Comparison of ENCODE assay signal across 20 cellular contexts in the genomic region with DNA sequence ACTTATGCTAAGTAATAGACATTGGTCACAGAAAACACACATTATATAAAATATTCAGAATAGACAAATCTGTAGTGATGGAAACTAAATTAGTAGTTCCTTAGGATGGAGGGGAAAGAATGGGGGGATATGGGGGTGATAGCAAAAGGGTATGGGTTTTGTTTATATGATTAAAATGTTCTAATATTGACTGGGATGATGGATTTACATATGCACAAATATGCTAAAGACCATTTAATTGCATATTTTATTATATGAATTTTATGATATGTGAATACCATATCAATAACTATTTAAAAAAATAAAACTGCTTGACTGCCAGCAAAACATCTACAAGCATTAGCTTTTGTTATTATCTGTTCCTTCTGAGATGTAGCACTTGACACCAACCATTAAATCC.
DNase-seq lines count a peak whose midpoint lies in the region; ATAC-seq, FAIRE-seq and TF ChIP-seq lines count a peak whose summit lies in the region.
"Had no signal": no experiment of that assay in that cellular context is flagged by ENCODE, and none has a peak within 500 bp of the region (broad histone marks: within the 10 kb centered on the region; RNA-seq: fewer than 3 reads in every experiment).

No MANE protein-coding gene starts in this region.

- H3K4me1 ChIP-seq in HepG2 (ENCODE audit: insufficient read depth, low read length) (no peaks in the 10 kb centered on the region), right lobe of liver (no peaks in the 10 kb centered on the region), H1 (replicated peaks in 1 of 4; ENCODE audit: control insufficient read depth in 3 of 4, insufficient read depth in 4 of 4, low read length in 3 of 4) (no peaks in the 10 kb centered on the region)
- H3K4me1 ChIP-seq: A549; BLaER1 treated with 17β-estradiol and CSF1 and Interleukin-3, amounts not matched to agents 10 nM and 100 nM; Caco-2 had no signal

- H3K9ac ChIP-seq in HepG2 (ENCODE audit: insufficient read depth, low read depth, low read length) (no peak overlapping the region), H1 (replicated peaks in 1 of 4; ENCODE audit: extremely low read depth in 1 of 4, low read depth in 3 of 4, low read length in 3 of 4) (no peak overlapping the region)
- H3K9ac ChIP-seq: BLaER1 treated with 17β-estradiol and CSF1 and Interleukin-3, amounts not matched to agents 10 nM and 100 nM had no signal

- no peak overlapping the region for H3K4me3 ChIP-seq in HepG2 (replicated peaks in 1 of 3; ENCODE audit: insufficient read depth in 1 of 3, low read depth in 2 of 3, low read length in 3 of 3)
- no peak overlapping the region for H3K4me3 ChIP-seq in right lobe of liver
- no peak overlapping the region for H3K4me3 ChIP-seq in H1 (ENCODE audit: extremely low read depth in 1 of 4, insufficient read depth in 2 of 4, low read depth in 3 of 4, low read length in 4 of 4)
- H3K4me3 ChIP-seq: A549; BLaER1 treated with 17β-estradiol and CSF1 and Interleukin-3, amounts not matched to agents 10 nM and 100 nM had no signal

- no peaks in the 10 kb centered on the region for H3K23me2 ChIP-seq in H1 (ENCODE audit: low read depth, low read length)

- no peak overlapping the region for H2BK15ac ChIP-seq in H1 (ENCODE audit: low read length)

- H3K4me2 ChIP-seq in HepG2 (ENCODE audit: low read depth, low read length) = no peak overlapping the region
- no peak overlapping the region for H3K4me2 ChIP-seq in H1 (ENCODE audit: insufficient read depth in 1 of 2, low read depth in 2 of 2, low read length in 2 of 2)
- H3K4me2 ChIP-seq: A549; BLaER1 treated with 17β-estradiol and CSF1 and Interleukin-3, amounts not matched to agents 10 nM and 100 nM had no signal

- H3K56ac ChIP-seq in H1 (replicated peaks; ENCODE audit: insufficient read length, low read depth, low read length) = peak overlapping the region; percentile 28

- H3K27ac ChIP-seq in HepG2 (ENCODE audit: extremely low read length, insufficient read depth, low read length) (no peak overlapping the region), right lobe of liver (no peak overlapping the region), H1 (ENCODE audit: low read depth, low read length) (no peak overlapping the region)
- H3K27ac ChIP-seq: 22Rv1; A549; BLaER1 treated with 17β-estradiol and CSF1 and Interleukin-3, amounts not matched to agents 10 nM and 100 nM; C4-2B had no signal

- no peak overlapping the region for H4K5ac ChIP-seq in H1 (ENCODE audit: insufficient read length, low read depth, low read length)

- H3K27me3 ChIP-seq in HepG2 (ENCODE audit: control insufficient read depth in 1 of 2, insufficient read depth in 2 of 2, low read length in 2 of 2) (no peaks in the 10 kb centered on the region), right lobe of liver (no peaks in the 10 kb centered on the region), H1 (replicated peaks in 1 of 4; ENCODE audit: control insufficient read depth in 3 of 4, extremely low read depth in 1 of 4, insufficient read depth in 3 of 4, low read length in 3 of 4) (no peaks in the 10 kb centered on the region)
- H3K27me3 ChIP-seq: BLaER1 treated with 17β-estradiol and CSF1 and Interleukin-3, amounts not matched to agents 10 nM and 100 nM had no signal

- in situ Hi-C loops in HepG2 (cut with HindIII; ENCODE audit: extremely low pct_ligation_motif_present, low pct_unique_long_range_greater_than_20kb) = no loop called here

- CTCF ChIA-PET in HepG2 (lab: Yijun Ruan, JAX; ENCODE audit: low intra/inter-chr PET ratio, low total read pairs) (no interaction called here), H1 (lab: Charles Lee; ENCODE audit: partially characterized antibody) (no interaction called here)

- H4K20me1 ChIP-seq in HepG2 (ENCODE audit: insufficient read depth, low read length) (no peaks in the 10 kb centered on the region), H1 (replicated peaks in 1 of 2; ENCODE audit: control insufficient read depth in 1 of 2, insufficient read depth in 2 of 2, low read length in 2 of 2) (no peaks in the 10 kb centered on the region)
- H4K20me1 ChIP-seq: BLaER1 treated with 17β-estradiol and CSF1 and Interleukin-3, amounts not matched to agents 10 nM and 100 nM had no signal

- H3K79me2 ChIP-seq in HepG2 (ENCODE audit: insufficient read depth, low read length) = no peaks in the 10 kb centered on the region
- H3K79me2 ChIP-seq in H1 (ENCODE audit: control insufficient read depth in 1 of 2, insufficient read depth in 2 of 2, low read length in 2 of 2) = no peaks in the 10 kb centered on the region

- no TSS peak for BruUV-seq in HepG2 (replicated peaks; lab: Mats Ljungman, UMichigan)

- no peak overlapping the region for H3K18ac ChIP-seq in H1 (ENCODE audit: extremely low read depth, low read length)

- H3K36me3 ChIP-seq in HepG2 (replicated peaks in 1 of 2; ENCODE audit: control insufficient read depth in 1 of 2, insufficient read depth in 2 of 2, low read length in 2 of 2) (no peaks in the 10 kb centered on the region), right lobe of liver (no peaks in the 10 kb centered on the region), H1 (ENCODE audit: control insufficient read depth in 2 of 4, insufficient read depth in 4 of 4, low read length in 3 of 4) (no peaks in the 10 kb centered on the region)
- H3K36me3 ChIP-seq: BLaER1 treated with 17β-estradiol and CSF1 and Interleukin-3, amounts not matched to agents 10 nM and 100 nM had no signal

- no peaks in the 10 kb centered on the region for H3K79me1 ChIP-seq in H1 (ENCODE audit: low read depth, low read length)

- H2AK5ac ChIP-seq in H1 (ENCODE audit: low read depth, low read length) = no peak overlapping the region

- H3K14ac ChIP-seq in H1 (ENCODE audit: insufficient read length) = no peak overlapping the region

- H3K23ac ChIP-seq in H1 (ENCODE audit: insufficient read length) = no peak overlapping the region

- POLR2A ChIA-PET in HepG2 (lab: Yijun Ruan, JAX) = no interaction called here
- POLR2A ChIA-PET in H1 (lab: Charles Lee; ENCODE audit: partially characterized antibody) = no interaction called here

- no peak for FAIRE-seq in HepG2 (lab: Jason Lieb, UNC)
- no peak for FAIRE-seq in H1 (lab: Jason Lieb, UNC)
- FAIRE-seq: A549, D721Med, G401.6, GM12891, GM19239 had no signal

- DNase-seq in HepG2 (ENCODE audit: low spot score) (no peak), right lobe of liver (no peak), H1 (ENCODE audit: low read depth in 1 of 2, low spot score in 2 of 2) (no peak), SW 1271 (lab: John Stamatoyannopoulos, UW) (no peak), KG1 (lab: John Stamatoyannopoulos, UW) (no peak)
- DNase-seq: AML-193; Caco-2; Calu3; CD4-positive, alpha-beta T cell; CD8-positive, alpha-beta T cell; DMS79 treated with DMSO at 0.1 percent for 48 hours; GF-D8 had no signal

- no peak overlapping the region for H2BK12ac ChIP-seq in H1 (ENCODE audit: low read depth, low read length)

- H2AFZ ChIP-seq in HepG2 (ENCODE audit: low read length) (no peak overlapping the region), H1 (ENCODE audit: low read length) (no peak overlapping the region)

- TF ChIP-seq RAD21 in HepG2 (CRISPR knock-in tag; IDR thresholded peaks at IDR 0.05) (no peak), H1 (IDR thresholded peaks at IDR 0.05 in 1 of 2, conservative IDR thresholded peaks at IDR 0.05 in 1 of 2; ENCODE audit: low read depth in 2 of 2, low read length in 2 of 2) (no peak)

- H2BK120ac ChIP-seq in H1 (replicated peaks; ENCODE audit: low read depth, low read length) = no peak overlapping the region

- H3K4ac ChIP-seq in H1 (replicated peaks; ENCODE audit: insufficient read length, low read depth, low read length) = no peak overlapping the region

- TF ChIP-seq POLR2A in HepG2 (IDR thresholded peaks at IDR 0.05; ENCODE audit: insufficient read depth in 1 of 2, low read depth in 2 of 2, low read length in 2 of 2) (no peak), right lobe of liver (IDR thresholded peaks at IDR 0.05) (no peak), H1 (IDR thresholded peaks at IDR 0.05; ENCODE audit: control extremely low read depth in 1 of 2, low read depth in 2 of 2, low read length in 2 of 2) (no peak)

- intact Hi-C loops in HepG2 (cut with micrococcal nuclease; ENCODE audit: unreplicated experiment) = no loop called here
- intact Hi-C loops in right lobe of liver (cut with DNase I) = no loop called here

- TF ChIP-seq CTCF in HepG2 (CRISPR knock-in tag; IDR thresholded peaks at IDR 0.05) (no peak), right lobe of liver (IDR thresholded peaks at IDR 0.05) (no peak), H1 (IDR thresholded peaks at IDR 0.05; ENCODE audit: control extremely low read depth in 1 of 3, insufficient read depth in 1 of 3, low read depth in 1 of 3, low read length in 3 of 3) (no peak)

- no peak overlapping the region for H4K91ac ChIP-seq in H1 (replicated peaks; ENCODE audit: insufficient read length, low read length)

- H2BK20ac ChIP-seq in H1 (ENCODE audit: low read length) = no peak overlapping the region

- H2BK5ac ChIP-seq in H1 (ENCODE audit: low read depth, low read length) = no peak overlapping the region

- no peaks in the 10 kb centered on the region for H3K9me3 ChIP-seq in HepG2 (ENCODE audit: low read length)
- H3K9me3 ChIP-seq in right lobe of liver = no peaks in the 10 kb centered on the region
- no peaks in the 10 kb centered on the region for H3K9me3 ChIP-seq in H1 (ENCODE audit: insufficient read depth in 2 of 2, low read depth in 1 of 2, low read length in 1 of 2)
- H3K9me3 ChIP-seq: A549; BLaER1 treated with 17β-estradiol and CSF1 and Interleukin-3, amounts not matched to agents 10 nM and 100 nM; Caco-2 had no signal

- ATAC-seq in HepG2 (no peak), right lobe of liver (no peak)
- ATAC-seq: A549; CD8-positive, alpha-beta T cell had no signal

- no peak overlapping the region for H4K8ac ChIP-seq in H1 (ENCODE audit: extremely low read depth, insufficient read depth, low read length)

- no peak for TF ChIP-seq EP300 in HepG2 (IDR thresholded peaks at IDR 0.05; ENCODE audit: low read depth in 2 of 2, low read length in 2 of 2)
- no peak for TF ChIP-seq EP300 in HepG2 (CRISPR knock-in tag; IDR thresholded peaks at IDR 0.05; ENCODE audit: borderline replicate concordance)
- TF ChIP-seq EP300 in H1 (IDR thresholded peaks at IDR 0.05; ENCODE audit: borderline replicate concordance in 1 of 2, low read depth in 2 of 2, low read length in 2 of 2) = no peak

TF ChIP-seq in HepG2, 621 proteins besides CTCF, POLR2A, EP300 and RAD21 (continues in another document):
- TF ChIP-seq NR1H2 (CRISPR knock-in tag; IDR thresholded peaks at IDR 0.05; ENCODE audit: borderline replicate concordance, low read depth) (no peak), REPIN1 (CRISPR knock-in tag; IDR thresholded peaks at IDR 0.05; ENCODE audit: borderline replicate concordance, low read depth) (no peak), ZNF672 (CRISPR knock-in tag; IDR thresholded peaks at IDR 0.05) (no peak), EHMT2 (IDR thresholded peaks at IDR 0.05; ENCODE audit: borderline replicate concordance, low read depth, low read length) (no peak)

TF ChIP-seq in H1, 55 proteins besides CTCF, POLR2A, EP300 and RAD21:
- TF ChIP-seq TCF12 (IDR thresholded peaks at IDR 0.05; ENCODE audit: low read depth, low read length) (no peak), SIRT6 (IDR thresholded peaks at IDR 0.05; ENCODE audit: low read length) (no peak)
